ENCODE assay signal across 8 cellular contexts in genomic region chr3:158167737-158168469, GRCh38. TPM values are rescaled to one million over a fixed set of nuclear protein-coding genes. Genes with fewer than 3 reads are reported as not detected.
A peak's percentile ranks its signal among the peaks of the same experiment; 100 is the strongest.
DNase-seq lines count a peak whose midpoint lies in the region; ATAC-seq and TF ChIP-seq lines count a peak whose summit lies in the region.

No MANE protein-coding gene starts in this region.

- peak; percentile 3 for DNase-seq in activated gamma-delta T cell treated with Interleukin-2 at 50 U/mL for 16 hours
- no peak for DNase-seq in activated gamma-delta T cell (lab: John Stamatoyannopoulos, UW)
- DNase-seq in PC-9, result peak; percentile 38 to 92
- peak; percentile 87 for DNase-seq in epithelial cell of prostate (ENCODE audit: low read depth, low spot score)
- peak; percentile 4 for DNase-seq in stimulated activated naive CD8-positive, alpha-beta T cell treated with anti-CD3 and anti-CD28 coated beads, Interleukin-15, Interleukin-2, amounts not matched to agents 100 U/mL and 50 U/mL, for 24 hours
- DNase-seq in activated effector memory CD4-positive, alpha-beta T cell treated with Interleukin-2 at 50 U/mL for 16 hours, result no peak

- H3K4me2 ChIP-seq in PC-9, result peak overlapping the region; percentile 13

- POLR2A ChIA-PET in PC-9 (lab: Charles Lee; ENCODE audit: unreplicated experiment), result interaction anchor here (0.7 kb wide), 1 partner anchor 1032 kb away, joined by 3 read pairs; no protein-coding TSS in a partner anchor

- intact Hi-C loops in PC-9 (cut with micrococcal nuclease; ENCODE audit: unreplicated experiment), result loop anchor here (2.0 to 5.0 kb wide), 2 partner anchors 57 to 381 kb away; partner anchors contain the start of gene RSRC1

- no peak overlapping the region for H3K4me3 ChIP-seq in PC-9

- H3K4me1 ChIP-seq in PC-9 (replicated peaks; ENCODE audit: insufficient read depth), result peaks cover 21% of the 10 kb centered on the region

- no peaks in the 10 kb centered on the region for H4K20me1 ChIP-seq in PC-9 (ENCODE audit: insufficient read depth)

- no peaks in the 10 kb centered on the region for H3K27me3 ChIP-seq in PC-9 (ENCODE audit: insufficient read depth, low read depth)

- peaks cover 13% of the 10 kb centered on the region for H3F3A ChIP-seq in PC-9 (ENCODE audit: insufficient read depth, low read depth)

- no peaks in the 10 kb centered on the region for H3K9me2 ChIP-seq in PC-9 (ENCODE audit: insufficient read depth)

- no peaks in the 10 kb centered on the region for H3K9me3 ChIP-seq in PC-9 (ENCODE audit: insufficient read depth, low read depth)

- no TSS peak for BruUV-seq in PC-9 (replicated peaks; lab: Mats Ljungman, UMichigan)

- CTCF ChIA-PET in PC-9 (lab: Charles Lee), result no interaction called here

- H3K79me2 ChIP-seq in PC-9 (ENCODE audit: low read depth), result peaks cover 20% of the 10 kb centered on the region

- H3K27ac ChIP-seq in PC-9, result peak overlapping the region; percentile 64
- no peak overlapping the region for H3K27ac ChIP-seq in epithelial cell of prostate

- ATAC-seq in stimulated activated naive CD8-positive, alpha-beta T cell treated with anti-CD3 and anti-CD28 coated beads, Interleukin-15, Interleukin-2, amounts not matched to agents 100 U/mL and 50 U/mL, for 24 hours, result peak; percentile 85
- no peak for ATAC-seq in GM21576 (IDR thresholded peaks at IDR 0.05; ENCODE audit: unreplicated experiment)
- no peak for ATAC-seq in GM21526 (IDR thresholded peaks at IDR 0.05; ENCODE audit: low FRiP score, unreplicated experiment)

- TF ChIP-seq CTCF in PC-9 (conservative IDR thresholded peaks at IDR 0.05), result no peak

- H3K36me3 ChIP-seq in PC-9 (ENCODE audit: low read depth), result 0 out of 2 replicates have a peak, but pooled peaks cover 5% of the 10 kb centered on the region

- H2AFZ ChIP-seq in PC-9, result no peak overlapping the region

RNA-seq across cellular contexts. Expression of gene RSRC1, which starts 58.0 kb away (rescaled TPM):
- 43.1 and 60.3 TPM in 2 replicates for total RNA-seq in PC-9 (2021)

Comparison
In these comparisons a context has a peak if more than half of its experiments do, and no peak if none do; other contexts are left out.
1. DNase-seq: peak in activated gamma-delta T cell treated with Interleukin-2 at 50 U/mL for 16 hours (single experiment), PC-9 (2 of 2), epithelial cell of prostate (single experiment) and stimulated activated naive CD8-positive, alpha-beta T cell treated with anti-CD3 and anti-CD28 coated beads, Interleukin-15, Interleukin-2, amounts not matched to agents 100 U/mL and 50 U/mL, for 24 hours (single experiment); none in activated gamma-delta T cell (single experiment) and activated effector memory CD4-positive, alpha-beta T cell treated with Interleukin-2 at 50 U/mL for 16 hours (single experiment).